ENCODE assay signal across 20 cellular contexts in the genomic region with DNA sequence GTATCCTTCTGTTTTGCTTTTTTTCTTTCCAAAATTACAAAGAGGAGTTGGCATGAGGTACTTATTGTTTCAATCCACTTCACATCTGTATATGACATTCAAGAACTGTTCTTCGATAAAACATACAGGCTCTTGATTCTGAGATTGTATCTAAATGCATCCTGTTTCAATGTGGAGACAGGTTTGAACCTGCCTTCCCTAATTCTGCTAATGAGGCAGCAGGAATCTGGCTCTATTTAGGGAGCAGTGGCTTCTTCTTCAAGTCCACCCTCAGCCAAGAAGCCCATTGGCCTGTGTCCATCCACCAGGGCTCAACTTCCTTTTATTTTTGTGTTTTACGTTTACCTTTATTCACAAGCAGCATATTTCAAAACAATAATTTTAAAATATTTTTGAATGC.
DNase-seq lines count a peak whose midpoint lies in the region; TF ChIP-seq lines count a peak whose summit lies in the region.
"Had no signal": no experiment of that assay in that cellular context is flagged by ENCODE, and none has a peak within 500 bp of the region (broad histone marks: within the 10 kb centered on the region; RNA-seq: fewer than 3 reads in every experiment).

No MANE protein-coding gene starts in this region.

- DNase-seq in DMS79 (lab: John Stamatoyannopoulos, UW) (peak; percentile 73), NCI-H1105 (lab: John Stamatoyannopoulos, UW) (peak; percentile 87), NCI-H69 (lab: John Stamatoyannopoulos, UW) (peak; percentile 52), epithelial cell of prostate (ENCODE audit: low read depth, low spot score) (no peak), GM13977 (ENCODE audit: low spot score) (no peak), globus pallidus (ENCODE audit: low spot score) (no peak), mesothelial cell of epicardium (ENCODE audit: low spot score in 2 of 2, unreplicated experiment in 2 of 2) (no peak)
- DNase-seq: AML-193; C1 segment of cervical spinal cord; Calu3; CD8-positive, alpha-beta T cell; DND-41; KG1; NCI-H1092 treated with DMSO at 0.1 percent for 48 hours; NCI-H1694 treated with DMSO at 0.1 percent for 48 hours; NCI-H82; OCI-M1; Right ventricle myocardium superior had no signal

- H3K4me1 Mint-ChIP-seq in mesothelial cell of epicardium: peaks cover 26% of the 10 kb centered on the region

- H3K27ac Mint-ChIP-seq in mesothelial cell of epicardium: no peak overlapping the region
- H3K27ac Mint-ChIP-seq: CD8-positive, alpha-beta T cell had no signal

- TF ChIP-seq CTCF in GM13977 (IDR thresholded peaks at IDR 0.05; ENCODE audit: extremely low read depth, insufficient read depth, missing control alignments) (no peak), mesothelial cell of epicardium (IDR thresholded peaks at IDR 0.05; ENCODE audit: unreplicated experiment) (no peak)

- no peaks in the 10 kb centered on the region for H3K9me3 Mint-ChIP-seq in mesothelial cell of epicardium
- H3K9me3 Mint-ChIP-seq: CD8-positive, alpha-beta T cell had no signal

- H3K27ac ChIP-seq in epithelial cell of prostate: peak overlapping the region; percentile 87
- H3K27ac ChIP-seq: GM23248, HL-60 had no signal

- H3K27me3 Mint-ChIP-seq in mesothelial cell of epicardium (ENCODE audit: low read depth): no peaks in the 10 kb centered on the region

- H3K4me3 Mint-ChIP-seq in mesothelial cell of epicardium: no peak overlapping the region
- H3K4me3 Mint-ChIP-seq: CD8-positive, alpha-beta T cell had no signal

- H3K36me3 Mint-ChIP-seq in mesothelial cell of epicardium: no peaks in the 10 kb centered on the region
- H3K36me3 Mint-ChIP-seq: CD8-positive, alpha-beta T cell had no signal

- in situ Hi-C loops in GM13977 (cut with MboI; ENCODE audit: low pct_unique_long_range_greater_than_20kb, low sequenced_read_pairs, unreplicated experiment): no loop called here

Comparison
In these comparisons a context has a peak if more than half of its experiments do, and no peak if none do; other contexts are left out.
1. DNase-seq: peak in DMS79 (single experiment), NCI-H1105 (single experiment) and NCI-H69 (single experiment); none in epithelial cell of prostate (single experiment), GM13977 (single experiment), globus pallidus (single experiment) and mesothelial cell of epicardium (0 of 2).